In the genomic region with DNA sequence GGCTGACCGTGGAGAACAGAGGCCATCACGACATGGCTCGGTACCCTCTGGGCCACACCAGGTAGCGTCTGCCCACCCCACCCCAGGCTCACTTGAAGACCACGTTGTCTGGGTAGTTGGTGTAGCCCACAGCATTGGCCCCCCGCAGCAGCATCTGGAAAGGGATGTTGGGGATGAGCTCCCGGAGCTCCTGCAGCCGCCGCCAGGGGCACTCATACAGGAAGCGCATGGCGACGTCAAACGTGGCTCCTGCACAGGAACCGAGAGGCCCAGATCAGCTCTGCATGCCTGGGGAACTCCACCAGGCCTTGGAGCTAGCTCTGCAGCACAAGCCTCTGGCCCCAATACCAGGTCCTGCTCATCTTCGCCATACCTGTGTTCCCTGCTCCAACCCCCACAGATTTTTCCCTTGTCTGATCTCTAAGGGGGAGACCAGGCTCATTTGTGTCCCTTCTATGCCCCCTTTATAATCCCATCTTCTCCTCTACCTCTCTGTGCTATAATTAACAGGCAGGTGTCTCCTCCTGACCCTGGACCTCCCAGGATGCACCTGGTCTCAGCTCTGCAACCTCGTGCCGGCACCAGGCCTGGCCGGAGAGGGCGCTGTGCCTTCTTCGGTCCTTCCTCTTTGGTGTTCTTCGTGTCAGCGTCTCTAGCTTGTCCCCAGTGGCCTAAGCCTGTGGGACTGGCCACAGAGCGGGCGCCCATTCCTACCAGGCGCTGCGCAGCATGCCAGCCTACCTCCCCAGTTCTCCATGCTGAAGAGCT, we compare ENCODE assay signal across 1 cellular context.
TF ChIP-seq lines count a peak whose summit lies in the region.

No MANE protein-coding gene starts in this region.

TF ChIP-seq in H1, 55 proteins besides CTCF, POLR2A, EP300 and RAD21 (continued from another document):
- TF ChIP-seq CTBP2 (IDR thresholded peaks at IDR 0.05; ENCODE audit: borderline replicate concordance, insufficient read depth, insufficient read length, low read length) = no peak
- TF ChIP-seq EGR1 (IDR thresholded peaks at IDR 0.05; ENCODE audit: borderline replicate concordance, low read depth, low read length) = 0 out of 2 replicates have a peak, but pooled peaks have one; percentile 10
- TF ChIP-seq, protein P1, sequence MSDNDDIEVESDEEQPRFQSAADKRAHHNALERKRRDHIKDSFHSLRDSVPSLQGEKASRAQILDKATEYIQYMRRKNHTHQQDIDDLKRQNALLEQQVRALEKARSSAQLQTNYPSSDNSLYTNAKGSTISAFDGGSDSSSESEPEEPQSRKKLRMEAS (IDR thresholded peaks at IDR 0.05) = peak; percentile 71
